22 cellular contexts compared by ENCODE assay signal in the genomic region with DNA sequence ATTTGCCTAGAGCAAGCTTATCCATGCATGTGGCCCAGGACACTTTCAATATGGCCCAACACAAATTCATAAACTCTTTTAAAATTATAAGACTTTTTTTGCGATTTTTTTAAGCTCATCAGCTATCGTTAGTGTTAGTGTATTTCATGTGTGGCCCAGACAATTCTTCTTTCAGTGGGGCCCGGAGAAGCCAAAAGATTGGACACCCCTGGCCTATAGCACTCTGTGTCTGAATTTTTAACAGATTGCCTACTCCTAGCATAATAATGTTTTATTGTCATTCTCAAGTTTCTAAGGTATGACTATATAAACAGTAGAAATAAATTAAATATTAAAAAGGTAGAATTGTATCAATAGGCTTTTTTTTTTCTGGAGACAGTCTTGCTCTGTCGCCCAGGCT.
"Had no signal": no experiment of that assay in that cellular context is flagged by ENCODE, and none has a peak within 500 bp of the region (broad histone marks: within the 10 kb centered on the region; RNA-seq: fewer than 3 reads in every experiment).

No MANE protein-coding gene starts in this region.

- H3K27me3 ChIP-seq: colonic mucosa, esophagus squamous epithelium, gastroesophageal sphincter, heart left ventricle, left lung had no signal

- H3K27ac ChIP-seq: colonic mucosa, esophagus squamous epithelium, gastroesophageal sphincter, heart left ventricle, left lung, lower lobe of right lung had no signal

- FAIRE-seq: frontal cortex, islet of Langerhans, keratinocyte had no signal

- ATAC-seq: effector memory CD8-positive, alpha-beta T cell; esophagus mucosa; gastroesophageal sphincter; heart left ventricle; left cardiac atrium; left lung; left ventricle myocardium superior; lower lobe of right lung; mucosa of descending colon; naive thymus-derived CD8-positive, alpha-beta T cell had no signal

- H3K36me3 ChIP-seq: colonic mucosa, esophagus squamous epithelium, gastroesophageal sphincter, heart left ventricle, left lung, lower lobe of right lung had no signal

- H3K4me3 ChIP-seq: colonic mucosa, esophagus squamous epithelium, gastroesophageal sphincter, heart left ventricle, left lung, lower lobe of right lung, mucosa of descending colon had no signal

- DNase-seq: colonic mucosa; cortex of kidney; effector CD8-positive, alpha-beta T cell; effector memory CD8-positive, alpha-beta T cell; endodermal cell; erythroblast; esophagus squamous epithelium; foreskin fibroblast; heart left ventricle; hippocampal formation; left cardiac atrium; left lung; left ventricle myocardium superior; lower lobe of right lung; mucosa of descending colon; naive B cell; naive thymus-derived CD8-positive, alpha-beta T cell had no signal

- H3K4me1 ChIP-seq: colonic mucosa, heart left ventricle, lower lobe of right lung had no signal

- H3K9me3 ChIP-seq: colonic mucosa, esophagus squamous epithelium, gastroesophageal sphincter, heart left ventricle, left lung, lower lobe of right lung, mucosa of descending colon had no signal
